Comparison of ENCODE assay signal across 25 cellular contexts in genomic region chr3:98903705-98904481, GRCh38. TPM values are rescaled to one million over a fixed set of nuclear protein-coding genes. Genes with fewer than 3 reads are reported as not detected.
DNase-seq lines count a peak whose midpoint lies in the region; FAIRE-seq and TF ChIP-seq lines count a peak whose summit lies in the region.
"Had no signal": no experiment of that assay in that cellular context is flagged by ENCODE, and none has a peak within 500 bp of the region (broad histone marks: within the 10 kb centered on the region; RNA-seq: fewer than 3 reads in every experiment).

No MANE protein-coding gene starts in this region.

- H2AFZ ChIP-seq in astrocyte (ENCODE audit: low read depth, low read length), result no peak overlapping the region
- H2AFZ ChIP-seq in fibroblast of lung (ENCODE audit: low read length), result peak overlapping the region; percentile 31

- H3K27me3 Mint-ChIP-seq in activated naive CD8-positive, alpha-beta T cell, result peaks cover 10% of the 10 kb centered on the region
- H3K27me3 Mint-ChIP-seq in activated naive CD8-positive, alpha-beta T cell treated with anti-CD3 and anti-CD28 coated beads for 36 hours, result peaks cover 3% of the 10 kb centered on the region
- H3K27me3 Mint-ChIP-seq in astrocyte (ENCODE audit: low read depth, unreplicated experiment), result no peaks in the 10 kb centered on the region
- H3K27me3 Mint-ChIP-seq: progenitor cell of endocrine pancreas had no signal

- H4K20me1 ChIP-seq in astrocyte (ENCODE audit: insufficient read depth, low read length) (peaks cover 18% of the 10 kb centered on the region), fibroblast of lung (ENCODE audit: control insufficient read depth, extremely low read depth, insufficient read depth, low read length) (no peaks in the 10 kb centered on the region)

- TF ChIP-seq CTCF in astrocyte (IDR thresholded peaks at IDR 0.05; ENCODE audit: insufficient read depth, low read depth, low read length) (no peak), fibroblast of lung (conservative IDR thresholded peaks at IDR 0.05 in 1 of 2, IDR thresholded peaks at IDR 0.05 in 1 of 2; ENCODE audit: low read depth in 1 of 2, low read length in 2 of 2) (no peak), spleen (IDR thresholded peaks at IDR 0.05 in 8 of 11, conservative IDR thresholded peaks at IDR 0.05 in 3 of 11) (no peak)

- H3K36me3 ChIP-seq in astrocyte (ENCODE audit: insufficient read depth, low read length) (peaks cover 7% of the 10 kb centered on the region), fibroblast of lung (ENCODE audit: control insufficient read depth, insufficient read depth, low read length) (no peaks in the 10 kb centered on the region), spleen (no peaks in the 10 kb centered on the region)
- H3K36me3 ChIP-seq: HAP-1, thoracic aorta had no signal

- DNase-seq in activated naive CD8-positive, alpha-beta T cell treated with anti-CD3 and anti-CD28 coated beads for 36 hours, result no peak
- DNase-seq in astrocyte (ENCODE audit: low read depth), result no peak
- no peak for DNase-seq in fibroblast of lung (ENCODE audit: low read depth in 2 of 2)
- peak; percentile 35 for DNase-seq in spleen
- DNase-seq in activated CD4-positive, CD25-positive, alpha-beta regulatory T cell treated with anti-CD3 and anti-CD28 coated beads, Interleukin-2, amount 50 U/mL, for 72 hours, result no peak
- DNase-seq in stimulated activated CD4-positive, alpha-beta T cell treated with anti-CD3 and anti-CD28 coated beads, Interleukin-15, amount 100 ng/mL, for 24 hours, result no peak
- DNase-seq in mesenteric fat pad (ENCODE audit: low spot score), result no peak
- DNase-seq: 8988T; activated CD8-positive, alpha-beta T cell treated with anti-CD3 and anti-CD28 coated beads for 36 hours; aorta; CD8-positive, alpha-beta T cell; DMS53; head of caudate nucleus; stimulated activated naive CD4-positive, alpha-beta T cell treated with Interleukin-2 at 50 U/mL for 16 hours had no signal

- H3K4me3 Mint-ChIP-seq in activated naive CD8-positive, alpha-beta T cell, result peak overlapping the region; percentile 1
- no peak overlapping the region for H3K4me3 Mint-ChIP-seq in activated naive CD8-positive, alpha-beta T cell treated with anti-CD3 and anti-CD28 coated beads for 36 hours
- no peak overlapping the region for H3K4me3 Mint-ChIP-seq in astrocyte (ENCODE audit: unreplicated experiment)
- H3K4me3 Mint-ChIP-seq: activated CD8-positive, alpha-beta T cell treated with anti-CD3 and anti-CD28 coated beads for 36 hours; activated naive CD4-positive, alpha-beta T cell treated with anti-CD3 and anti-CD28 coated beads, Interleukin-2, amount 50 U/mL, for 24 hours; activated T-helper 17 cell treated with anti-CD3 and anti-CD28 coated beads, Interleukin-2, amount 50 U/mL, for 72 hours; CD8-positive, alpha-beta T cell; central memory CD8-positive, alpha-beta T cell had no signal

- H3K79me2 ChIP-seq in astrocyte (ENCODE audit: insufficient read depth, low read length), result peaks cover 59% of the 10 kb centered on the region
- H3K79me2 ChIP-seq in fibroblast of lung (ENCODE audit: control insufficient read depth, insufficient read depth, low read length), result peaks cover 30% of the 10 kb centered on the region

- H3K27me3 ChIP-seq in astrocyte (ENCODE audit: insufficient read depth, low read length) (no peaks in the 10 kb centered on the region), fibroblast of lung (ENCODE audit: control insufficient read depth, insufficient read depth, low read length) (no peaks in the 10 kb centered on the region), spleen (replicated peaks in 1 of 7) (peaks cover 0 to 17% (median 0%) of the 10 kb centered on the region in 7 donors)

- WGBS in spleen, 5 donors, result 85 to 98% (median 93%) methylated on average over 11 of the region's 11 CpGs

- no peaks in the 10 kb centered on the region for H3K9me3 Mint-ChIP-seq in activated naive CD8-positive, alpha-beta T cell (ENCODE audit: low read depth)
- H3K9me3 Mint-ChIP-seq in activated naive CD8-positive, alpha-beta T cell treated with anti-CD3 and anti-CD28 coated beads for 36 hours, result peaks cover 4% of the 10 kb centered on the region
- no peaks in the 10 kb centered on the region for H3K9me3 Mint-ChIP-seq in astrocyte (ENCODE audit: unreplicated experiment)
- H3K9me3 Mint-ChIP-seq: activated naive CD4-positive, alpha-beta T cell treated with anti-CD3 and anti-CD28 coated beads, Interleukin-2, amount 50 U/mL, for 24 hours; activated T-helper 17 cell treated with anti-CD3 and anti-CD28 coated beads, Interleukin-2, amount 50 U/mL, for 72 hours; central memory CD8-positive, alpha-beta T cell had no signal

- H3K9me3 ChIP-seq in astrocyte (ENCODE audit: insufficient read depth, low read depth, low read length), result no peaks in the 10 kb centered on the region
- no peaks in the 10 kb centered on the region for H3K9me3 ChIP-seq in fibroblast of lung (ENCODE audit: control insufficient read depth, insufficient read depth, low read depth, low read length)
- H3K9me3 ChIP-seq in spleen, result peaks cover 0 to 13% (median 2%) of the 10 kb centered on the region in 8 donors
- H3K9me3 ChIP-seq: HAP-1, thoracic aorta had no signal

- H3K27ac ChIP-seq in astrocyte (ENCODE audit: low read depth, low read length) (peak overlapping the region; percentile 65), fibroblast of lung (ENCODE audit: insufficient read depth, low read length) (peak overlapping the region; percentile 17), spleen (no peak overlapping the region)
- H3K27ac ChIP-seq: KMS-11, thoracic aorta had no signal

- TF ChIP-seq POLR2A in spleen (IDR thresholded peaks at IDR 0.05), result no peak

- H3K4me1 ChIP-seq in astrocyte (ENCODE audit: insufficient read depth, low read length) (peaks cover 33% of the 10 kb centered on the region), fibroblast of lung (ENCODE audit: control insufficient read depth, extremely low read depth, insufficient read depth, low read length) (peaks cover 8% of the 10 kb centered on the region), spleen (peaks cover 5 to 28% (median 17%) of the 10 kb centered on the region in 6 donors)

- peak; percentile 13 for FAIRE-seq in astrocyte (lab: Jason Lieb, UNC)
- FAIRE-seq: G401.6, GM19239, HTR-8/SVneo had no signal

- H3K9ac ChIP-seq in astrocyte (ENCODE audit: low read length), result peak overlapping the region; percentile 58
- no peak overlapping the region for H3K9ac ChIP-seq in fibroblast of lung (ENCODE audit: insufficient read depth, low read length)
- H3K9ac ChIP-seq: KMS-11 had no signal

- H3K4me3 ChIP-seq in astrocyte (ENCODE audit: insufficient read depth, low read depth, low read length) (no peak overlapping the region), fibroblast of lung (replicated peaks in 1 of 4; ENCODE audit: control extremely low read depth in 1 of 4, insufficient read depth in 1 of 4, low read depth in 3 of 4, low read length in 4 of 4) (no peak overlapping the region), spleen (no peak overlapping the region)
- H3K4me3 ChIP-seq: HAP-1, thoracic aorta had no signal

- H3K27ac Mint-ChIP-seq in activated naive CD8-positive, alpha-beta T cell, result no peak overlapping the region
- no peak overlapping the region for H3K27ac Mint-ChIP-seq in activated naive CD8-positive, alpha-beta T cell treated with anti-CD3 and anti-CD28 coated beads for 36 hours
- H3K27ac Mint-ChIP-seq in astrocyte (ENCODE audit: unreplicated experiment), result no peak overlapping the region
- H3K27ac Mint-ChIP-seq: activated CD8-positive, alpha-beta T cell treated with anti-CD3 and anti-CD28 coated beads for 36 hours; activated naive CD4-positive, alpha-beta T cell treated with anti-CD3 and anti-CD28 coated beads, Interleukin-2, amount 50 U/mL, for 24 hours; activated T-helper 17 cell treated with anti-CD3 and anti-CD28 coated beads, Interleukin-2, amount 50 U/mL, for 72 hours; CD8-positive, alpha-beta T cell; progenitor cell of endocrine pancreas had no signal

- intact Hi-C loops in spleen (cut with DNase I; ENCODE audit: low total_unique reads), result no loop called here

- peaks cover 18% of the 10 kb centered on the region for H3K4me1 Mint-ChIP-seq in activated naive CD8-positive, alpha-beta T cell (ENCODE audit: low read depth)
- H3K4me1 Mint-ChIP-seq in activated naive CD8-positive, alpha-beta T cell treated with anti-CD3 and anti-CD28 coated beads for 36 hours, result peaks cover 14% of the 10 kb centered on the region
- peaks cover 28% of the 10 kb centered on the region for H3K4me1 Mint-ChIP-seq in astrocyte (ENCODE audit: low read depth, unreplicated experiment)

- H3K36me3 Mint-ChIP-seq in activated naive CD8-positive, alpha-beta T cell, result no peaks in the 10 kb centered on the region
- no peaks in the 10 kb centered on the region for H3K36me3 Mint-ChIP-seq in activated naive CD8-positive, alpha-beta T cell treated with anti-CD3 and anti-CD28 coated beads for 36 hours
- H3K36me3 Mint-ChIP-seq in astrocyte (ENCODE audit: low read depth, unreplicated experiment), result peaks cover 2% of the 10 kb centered on the region
- H3K36me3 Mint-ChIP-seq: activated naive CD4-positive, alpha-beta T cell treated with anti-CD3 and anti-CD28 coated beads, Interleukin-2, amount 50 U/mL, for 24 hours had no signal

- H3K4me2 ChIP-seq in astrocyte (ENCODE audit: low read length) (peak overlapping the region; percentile 65), fibroblast of lung (ENCODE audit: extremely low read depth, insufficient read depth, low read length) (peak overlapping the region; percentile 25)

RNA-seq across cellular contexts. Expression of gene DCBLD2, which starts 2.4 kb away (rescaled TPM):
- 1 to 10 TPM; 2.0 to 2.1 TPM for total RNA-seq in activated naive CD8-positive, alpha-beta T cell treated with anti-CD3 and anti-CD28 coated beads for 36 hours
- total RNA-seq in astrocyte (214 and 243 TPM in 2 replicates), fibroblast of lung (69.9 and 98.1 TPM in 2 replicates), spleen (10 to 100 TPM in 1 of 7 donors, 1 to 10 TPM in 6; 3.1 to 10.4 (median 4.6) TPM), mesenteric fat pad (28.4 TPM)
- polyA plus RNA-seq in fibroblast of lung (195 and 197 TPM in 2 replicates), spleen (1 to 10 TPM in 1 of 3 donors, under 1 TPM in 2; 0.91 to 1.1 (median 0.99) TPM)
- 69.3 and 83.6 TPM in 2 replicates for polyA plus RNA-seq in fibroblast of lung (2012)
- polyA minus RNA-seq in fibroblast of lung (ENCODE audit: low replicate concordance), result 43.5 and 86.6 TPM in 2 replicates

Comparison
In these comparisons a context has a peak if more than half of its experiments do, and no peak if none do; other contexts are left out.
1. H3K27ac ChIP-seq: peak in astrocyte (single experiment) and fibroblast of lung (single experiment); none in spleen (0 of 8).